1 cellular context compared by ENCODE assay signal in the genomic region with DNA sequence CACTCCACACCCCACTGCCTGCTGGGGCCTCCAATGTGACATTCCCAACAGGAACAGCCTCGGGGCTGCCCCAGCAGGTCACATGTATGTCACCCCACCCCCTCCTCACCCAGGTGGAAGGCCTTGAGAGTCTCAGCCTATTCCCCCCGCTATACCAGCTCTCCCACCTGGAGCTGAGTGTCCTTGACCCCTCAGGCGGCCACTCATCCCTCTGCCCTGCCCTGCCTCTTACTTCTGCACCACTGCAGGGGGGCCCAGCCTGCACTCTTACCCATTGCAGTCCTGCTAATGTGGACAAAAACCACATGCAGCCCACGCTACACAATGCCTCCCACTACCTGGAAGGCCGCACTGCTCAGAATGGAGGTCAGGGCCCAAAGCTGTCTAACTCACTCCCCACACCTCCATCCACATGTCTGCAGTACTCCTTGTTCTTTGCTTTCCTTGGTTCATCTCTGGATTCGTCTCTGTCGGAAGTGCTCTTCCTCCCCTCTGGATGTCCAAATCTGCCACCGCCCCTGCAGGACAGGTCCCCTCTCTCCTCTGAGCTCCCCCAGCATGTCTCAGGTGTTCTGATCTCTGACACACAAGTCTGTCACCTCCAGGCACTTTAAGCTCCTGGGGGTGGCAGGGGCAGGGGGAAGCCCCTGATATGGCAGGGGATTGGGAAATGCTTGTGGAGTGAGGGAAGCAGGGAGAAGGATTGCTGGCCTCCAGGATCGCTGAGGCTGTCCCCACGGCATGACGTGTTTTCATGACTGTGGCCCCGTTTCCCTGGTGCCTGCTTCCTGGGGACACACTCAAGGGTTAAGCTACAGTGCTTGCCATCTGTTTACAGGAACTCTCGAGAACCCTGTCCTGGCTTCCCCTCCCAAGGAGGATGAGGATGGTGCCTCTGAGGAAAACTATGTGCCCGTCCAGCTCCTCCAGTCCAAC.
TF ChIP-seq lines count a peak whose summit lies in the region.

No MANE protein-coding gene starts in this region.

TF ChIP-seq in IMR-90, 13 proteins besides CTCF, POLR2A, EP300 and RAD21:
- TF ChIP-seq, protein P1, sequence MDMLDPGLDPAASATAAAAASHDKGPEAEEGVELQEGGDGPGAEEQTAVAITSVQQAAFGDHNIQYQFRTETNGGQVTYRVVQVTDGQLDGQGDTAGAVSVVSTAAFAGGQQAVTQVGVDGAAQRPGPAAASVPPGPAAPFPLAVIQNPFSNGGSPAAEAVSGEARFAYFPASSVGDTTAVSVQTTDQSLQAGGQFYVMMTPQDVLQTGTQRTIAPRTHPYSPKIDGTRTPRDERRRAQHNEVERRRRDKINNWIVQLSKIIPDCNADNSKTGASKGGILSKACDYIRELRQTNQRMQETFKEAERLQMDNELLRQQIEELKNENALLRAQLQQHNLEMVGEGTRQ (IDR thresholded peaks at IDR 0.05; ENCODE audit: low read depth, low read length) = no peak
- TF ChIP-seq, protein P2, sequence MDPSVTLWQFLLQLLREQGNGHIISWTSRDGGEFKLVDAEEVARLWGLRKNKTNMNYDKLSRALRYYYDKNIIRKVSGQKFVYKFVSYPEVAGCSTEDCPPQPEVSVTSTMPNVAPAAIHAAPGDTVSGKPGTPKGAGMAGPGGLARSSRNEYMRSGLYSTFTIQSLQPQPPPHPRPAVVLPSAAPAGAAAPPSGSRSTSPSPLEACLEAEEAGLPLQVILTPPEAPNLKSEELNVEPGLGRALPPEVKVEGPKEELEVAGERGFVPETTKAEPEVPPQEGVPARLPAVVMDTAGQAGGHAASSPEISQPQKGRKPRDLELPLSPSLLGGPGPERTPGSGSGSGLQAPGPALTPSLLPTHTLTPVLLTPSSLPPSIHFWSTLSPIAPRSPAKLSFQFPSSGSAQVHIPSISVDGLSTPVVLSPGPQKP (IDR thresholded peaks at IDR 0.05; ENCODE audit: borderline replicate concordance, low read depth, low read length) = no peak
- TF ChIP-seq MAZ (IDR thresholded peaks at IDR 0.05; ENCODE audit: borderline replicate concordance, low read depth, low read length) = no peak
- no peak for TF ChIP-seq MXI1 (IDR thresholded peaks at IDR 0.05; ENCODE audit: borderline replicate concordance, low read depth, low read length)
- TF ChIP-seq CHD1 (IDR thresholded peaks at IDR 0.05; ENCODE audit: low read depth, low read length) = no peak
- TF ChIP-seq SMC3 (IDR thresholded peaks at IDR 0.05; ENCODE audit: low read depth, low read length) = no peak
- no peak for TF ChIP-seq MAFK (IDR thresholded peaks at IDR 0.05; ENCODE audit: low read depth, low read length)
- no peak for TF ChIP-seq FOS (IDR thresholded peaks at IDR 0.05; ENCODE audit: low read depth, low read length)
- no peak for TF ChIP-seq NFE2L2 (IDR thresholded peaks at IDR 0.05; ENCODE audit: low read depth, low read length)
- no peak for TF ChIP-seq RCOR1 (IDR thresholded peaks at IDR 0.05; ENCODE audit: insufficient replicate concordance, low read length)
- no peak for TF ChIP-seq RFX5 (IDR thresholded peaks at IDR 0.05; ENCODE audit: low read depth, low read length)
- TF ChIP-seq BHLHE40 (IDR thresholded peaks at IDR 0.05; ENCODE audit: low read depth, low read length) = no peak
- TF ChIP-seq CEBPB (IDR thresholded peaks at IDR 0.05; ENCODE audit: low read depth, low read length) = no peak
